Comparison of ENCODE assay signal across 8 cellular contexts in the genomic region with DNA sequence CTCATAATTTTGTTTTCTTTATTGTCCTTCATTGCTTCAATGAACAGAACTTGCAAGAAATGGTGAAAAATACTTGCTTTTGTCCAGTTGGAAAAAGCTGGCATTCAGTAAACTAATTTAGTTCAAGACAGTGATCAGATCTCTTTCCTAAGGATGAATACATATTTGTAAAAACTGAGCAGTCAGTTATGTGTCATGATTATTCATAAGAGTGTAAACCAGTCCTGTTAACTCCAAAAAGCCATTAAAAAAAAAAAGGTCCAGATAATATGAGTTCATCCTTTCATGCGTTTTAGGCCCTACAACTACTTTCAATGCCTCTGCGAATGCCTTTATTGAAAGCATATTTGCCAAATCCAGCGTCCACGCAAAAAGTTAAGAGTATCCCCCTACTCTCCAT. TPM values are rescaled to one million over a fixed set of nuclear protein-coding genes. Genes with fewer than 3 reads are reported as not detected.
A peak's percentile ranks its signal among the peaks of the same experiment; 100 is the strongest.
DNase-seq lines count a peak whose midpoint lies in the region; ATAC-seq, FAIRE-seq and TF ChIP-seq lines count a peak whose summit lies in the region.

No MANE protein-coding gene starts in this region.

- H3K27me3 Mint-ChIP-seq in memory B cell: no peaks in the 10 kb centered on the region

- no peaks in the 10 kb centered on the region for H4K20me1 ChIP-seq in GM12878 (ENCODE audit: control insufficient read depth, insufficient read depth)

- in situ Hi-C loops in GM12878 (cut with MboI): no loop called here

- BruUV-seq in GM12878 (replicated peaks; lab: Mats Ljungman, UMichigan): TSS peak; percentile 53

- H3K9me3 ChIP-seq in GM12878 (replicated peaks; ENCODE audit: control insufficient read depth, insufficient read depth, low read length): no peaks in the 10 kb centered on the region

- H3K9ac ChIP-seq in GM12878 (ENCODE audit: control insufficient read depth, insufficient read depth, low read length): peak overlapping the region; percentile 90

- FAIRE-seq in GM12878 (lab: Jason Lieb, UNC): peak; percentile 52

- H3K4me3 Mint-ChIP-seq in memory B cell: peak overlapping the region; percentile 94

- H3K36me3 Mint-ChIP-seq in memory B cell: peaks cover 4% of the 10 kb centered on the region

- peak overlapping the region; percentile 89 for H3K27ac ChIP-seq in GM12878 (ENCODE audit: control insufficient read depth, insufficient read depth)

- H3K27me3 ChIP-seq in GM12878 (replicated peaks in 1 of 2; ENCODE audit: control insufficient read depth in 2 of 2, insufficient read depth in 2 of 2, low read length in 1 of 2): no peaks in the 10 kb centered on the region

- WGBS in GM12878 (ENCODE audit: insufficient coverage, insufficient replicate concordance, low lambda C conversion rate, missing lambda C conversion rate): 4% methylated on average over 4 of the region's 4 CpGs

- H3K4me2 ChIP-seq in GM12878 (ENCODE audit: control insufficient read depth, insufficient read depth): peak overlapping the region; percentile 98

- peaks cover 0 to 2% of the 10 kb centered on the region in 2 experiments; a peak in 2 of 4 replicates for H3K36me3 ChIP-seq in GM12878 (ENCODE audit: control insufficient read depth in 2 of 2, insufficient read depth in 2 of 2, low read length in 1 of 2)

- RAD21 ChIA-PET in GM12878 (lab: Charles Lee; ENCODE audit: unreplicated experiment): interaction anchor here (11.8 kb wide), 1 partner anchor 126 kb away, joined by 93 read pairs; a partner anchor contains a TSS

- DNase-seq in AG08395 (ENCODE audit: low spot score) (peak; percentile 7), GM12878 (ENCODE audit: low read depth, low spot score) (no peak), memory B cell (ENCODE audit: low spot score in 2 of 2) (no peak), SKM-1 treated with dmso at 0.1 percent for 144 hours (lab: John Stamatoyannopoulos, UW; ENCODE audit: unreplicated experiment) (no peak), activated gamma-delta T cell (lab: John Stamatoyannopoulos, UW) (no peak), posterior cingulate gyrus (no peak), LoVo (ENCODE audit: low spot score) (no peak)

- H3K4me1 Mint-ChIP-seq in memory B cell: peaks cover 26% of the 10 kb centered on the region

- ATAC-seq in HG03045 (IDR thresholded peaks at IDR 0.05; ENCODE audit: unreplicated experiment) (peak; percentile 1), GM12878 (no peak; the same call in 1 of the 3 replicates), memory B cell (ENCODE audit: low read depth) (no peak)

- peak overlapping the region; percentile 94 for H3K27ac Mint-ChIP-seq in memory B cell

- peak overlapping the region; percentile 97 for H2AFZ ChIP-seq in GM12878 (ENCODE audit: control insufficient read depth, low read depth, low read length)

- intact Hi-C loops in GM12878 (cut with micrococcal nuclease; ENCODE audit: unreplicated experiment): loop anchor here (5.0 to 10.0 kb wide), 3 partner anchors 105 to 948 kb away; a partner anchor contains a TSS
- intact Hi-C loops in posterior cingulate gyrus (cut with DNase I): loop anchor here (5.0 kb wide), 1 partner anchor 125 kb away; a partner anchor contains a TSS

- peaks cover 28% of the 10 kb centered on the region for H3K79me2 ChIP-seq in GM12878 (ENCODE audit: control insufficient read depth, insufficient read depth, low read length)

- CTCF ChIA-PET in GM12878 (lab: Yijun Ruan, JAX): interaction anchor here (0.7 to 19.2 kb wide), 2 partner anchors 23 to 127 kb away, joined by 3 to 195 read pairs; a partner anchor contains a TSS

- TF ChIP-seq RAD21 in GM12878 (IDR thresholded peaks at IDR 0.05; ENCODE audit: insufficient read depth, low read depth, low read length): no peak

- peak overlapping the region; percentile 79 for H3K4me3 ChIP-seq in GM12878

- no peaks in the 10 kb centered on the region for H3K9me3 Mint-ChIP-seq in memory B cell

- POLR2A ChIA-PET in GM12878 (lab: Charles Lee): no interaction called here

- TF ChIP-seq EP300 in GM12878 (IDR thresholded peaks at IDR 0.05; ENCODE audit: borderline replicate concordance in 1 of 2, control insufficient read depth in 1 of 2, low read depth in 2 of 2, low read length in 2 of 2): no peak

- TF ChIP-seq POLR2A in GM12878 (IDR thresholded peaks at IDR 0.05; ENCODE audit: low read depth, low read length): no peak

- H3K4me1 ChIP-seq in GM12878 (ENCODE audit: control insufficient read depth, insufficient read depth, low read length): peaks cover 5% of the 10 kb centered on the region

- SMC1A ChIA-PET in GM12878 (lab: Charles Lee; ENCODE audit: uncharacterized antibody, unreplicated experiment): interaction anchor here (4.4 to 12.1 kb wide), 2 partner anchors 23 to 124 kb away, joined by 12 to 108 read pairs; a partner anchor contains a TSS

- TF ChIP-seq CTCF in GM12878 (IDR thresholded peaks at IDR 0.05 in 2 of 3, conservative IDR thresholded peaks at IDR 0.05 in 1 of 3; ENCODE audit: control insufficient read depth in 2 of 3, extremely low read depth in 1 of 3, insufficient read depth in 1 of 3, low read depth in 3 of 3, low read length in 3 of 3): no peak

TF ChIP-seq in GM12878, 131 proteins besides CTCF, POLR2A, EP300 and RAD21:
- TF ChIP-seq PML (IDR thresholded peaks at IDR 0.05; ENCODE audit: low read length) (0 out of 2 replicates have a peak, but pooled peaks have one; percentile 12), KLF5 (IDR thresholded peaks at IDR 0.05; ENCODE audit: partially characterized antibody) (no peak)
TF ChIP-seq in GM12878: peak in this region for 1.

RNA-seq across cellular contexts. Expression of a gene that starts 0.6 kb away (rescaled TPM):
- 73.3 and 81.6 TPM in 2 replicates for total RNA-seq in GM12878 (2013; cell fraction: nucleolus; rRNA removed)
- 15.1 and 15.4 TPM in 2 replicates for total RNA-seq in GM12878 (2014; rRNA removed)
- 26.2 and 26.5 TPM in 2 replicates for total RNA-seq in GM12878 (2014; rRNA removed; fragmentation: Illumina TruSeq; extraction: Trizol)
- 19.8 and 22.4 TPM in 2 replicates for total RNA-seq in GM12878 (2021)
- polyA plus RNA-seq in GM12878 (2011; ENCODE audit: low read depth): 31.9 TPM
- polyA plus RNA-seq in GM12878 (2011; rRNA removed): 32.6 and 34.2 TPM in 2 replicates
- polyA plus RNA-seq in GM12878 (2011; cell fraction: cytosol; rRNA removed): 8.6 and 13.5 TPM in 2 replicates
- 23.7 and 46.9 TPM in 2 replicates for polyA plus RNA-seq in GM12878 (2011; cell fraction: nucleus; rRNA removed)
- polyA plus RNA-seq in GM12878 (2012): 21.4 and 24.2 TPM in 2 replicates
- 13.0 and 19.8 TPM in 2 replicates for polyA plus RNA-seq in GM12878 (2014; fragmentation: Illumina TruSeq; extraction: Trizol)
- polyA plus RNA-seq in GM12878 (2014; fragmentation: Nextera tagmentation; extraction: Ambion mirVana): 10 to 100 TPM; 23.1 to 28.6 TPM
- polyA plus RNA-seq in GM12878 (2014; rRNA removed): 14.7 and 14.8 TPM in 2 replicates
- 10 to 100 TPM; 32.0 to 36.0 TPM for polyA plus RNA-seq in GM12878 (2016; fragmentation: Nextera tagmentation; extraction: Ambion mirVana)
- polyA minus RNA-seq in GM12878 (2011; rRNA and poly(A)+ RNA removed): 38.5 and 81.3 TPM in 2 replicates
- polyA minus RNA-seq in GM12878 (2011; cell fraction: cytosol; rRNA and poly(A)+ RNA removed): 17.8 and 20.8 TPM in 2 replicates
- 39.2 and 43.3 TPM in 2 replicates for polyA minus RNA-seq in GM12878 (2011; cell fraction: nucleus; rRNA and poly(A)+ RNA removed)

RNA-seq across cellular contexts. Expression of a gene that starts 0.7 kb away (rescaled TPM):
- 5.3 and 5.9 TPM in 2 replicates for total RNA-seq in GM12878 (2013; cell fraction: nucleolus; rRNA removed)
- 2.5 and 2.7 TPM in 2 replicates for total RNA-seq in GM12878 (2014; rRNA removed)
- total RNA-seq in GM12878 (2014; rRNA removed; fragmentation: Illumina TruSeq; extraction: Trizol): 2.4 and 2.9 TPM in 2 replicates
- total RNA-seq in GM12878 (2021): 2.3 and 2.4 TPM in 2 replicates
- 2.8 TPM for polyA plus RNA-seq in GM12878 (2011; ENCODE audit: low read depth)
- polyA plus RNA-seq in GM12878 (2011; rRNA removed): 4.6 and 6.2 TPM in 2 replicates
- polyA plus RNA-seq in GM12878 (2011; cell fraction: cytosol; rRNA removed): 2.0 and 2.2 TPM in 2 replicates
- polyA plus RNA-seq in GM12878 (2011; cell fraction: nucleus; rRNA removed): 3.4 and 5.0 TPM in 2 replicates
- 3.2 and 4.6 TPM in 2 replicates for polyA plus RNA-seq in GM12878 (2012)
- polyA plus RNA-seq in GM12878 (2014; fragmentation: Illumina TruSeq; extraction: Trizol): 2.9 and 3.9 TPM in 2 replicates
- 1 to 10 TPM; 3.2 to 3.4 TPM for polyA plus RNA-seq in GM12878 (2014; fragmentation: Nextera tagmentation; extraction: Ambion mirVana)
- polyA plus RNA-seq in GM12878 (2014; rRNA removed): 2.1 and 2.6 TPM in 2 replicates
- 1 to 10 TPM; 2.7 to 4.5 TPM for polyA plus RNA-seq in GM12878 (2016; fragmentation: Nextera tagmentation; extraction: Ambion mirVana)
- 3.2 and 3.7 TPM in 2 replicates for polyA minus RNA-seq in GM12878 (2011; rRNA and poly(A)+ RNA removed)
- 0.80 and 1.6 TPM in 2 replicates for polyA minus RNA-seq in GM12878 (2011; cell fraction: cytosol; rRNA and poly(A)+ RNA removed)
- 3.5 and 4.4 TPM in 2 replicates for polyA minus RNA-seq in GM12878 (2011; cell fraction: nucleus; rRNA and poly(A)+ RNA removed)
